Comparison of ENCODE assay signal across 8 cellular contexts in genomic region chr6:82833481-82833880, GRCh38.
"Had no signal": no experiment of that assay in that cellular context is flagged by ENCODE, and none has a peak within 500 bp of the region (broad histone marks: within the 10 kb centered on the region; RNA-seq: fewer than 3 reads in every experiment).

No MANE protein-coding gene starts in this region.

- ATAC-seq: GM12878 had no signal

- FAIRE-seq: G401.6, GM12878, GM12891, GM12892, GM18507, GM19239 had no signal

- H3K4me3 ChIP-seq: GM12878 had no signal

- DNase-seq: GDM1, GF-D8 had no signal
